In the genomic region with DNA sequence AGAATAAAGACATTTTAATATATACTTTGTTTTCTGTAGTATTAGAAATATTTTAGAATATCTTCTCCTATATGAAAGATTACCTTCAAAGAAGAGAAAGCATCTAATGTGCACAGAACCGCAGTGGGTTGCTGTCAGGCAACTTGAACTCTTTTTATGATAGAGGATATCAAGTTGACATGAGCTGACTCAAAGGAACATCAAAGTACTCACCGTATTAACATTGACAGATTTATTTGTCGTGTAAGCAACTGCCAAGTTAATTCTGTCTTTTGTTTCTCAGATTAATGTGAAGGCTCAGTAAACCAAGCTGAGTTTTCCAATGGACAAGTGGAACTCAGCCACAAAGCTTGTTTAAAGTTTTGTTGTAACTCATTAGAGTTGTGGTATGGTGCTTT, we compare ENCODE assay signal across 25 cellular contexts. TPM values are rescaled to one million over a fixed set of nuclear protein-coding genes. Genes with fewer than 3 reads are reported as not detected.
DNase-seq lines count a peak whose midpoint lies in the region; ATAC-seq, FAIRE-seq and TF ChIP-seq lines count a peak whose summit lies in the region.
"Had no signal": no experiment of that assay in that cellular context is flagged by ENCODE, and none has a peak within 500 bp of the region (broad histone marks: within the 10 kb centered on the region; RNA-seq: fewer than 3 reads in every experiment).

No MANE protein-coding gene starts in this region.

- H3K79me2 ChIP-seq in SU-DHL-6 (ENCODE audit: insufficient read depth, low read length) (peaks cover 22% of the 10 kb centered on the region), keratinocyte (ENCODE audit: control insufficient read depth, insufficient read depth, low read length) (peaks cover 22% of the 10 kb centered on the region)

- H3F3A ChIP-seq in SU-DHL-6 (ENCODE audit: insufficient read depth), result peaks cover 17% of the 10 kb centered on the region

- FAIRE-seq in keratinocyte (lab: Jason Lieb, UNC), result no peak
- FAIRE-seq: bronchial epithelial cell, colon, GM12892, H1, urothelium cell line had no signal

- WGBS in IMR-90 (ENCODE audit: extremely low coverage in 2 of 2, insufficient read length in 1 of 2), 2 experiments, result no CpG with 5 or more reads among the region's 3 CpGs

- peaks cover 14 to 26% of the 10 kb centered on the region in 2 experiments for H3K79me1 ChIP-seq in IMR-90 (ENCODE audit: low read depth in 1 of 2, low read length in 2 of 2)

- no peak for DNase-seq in CD4-positive, alpha-beta T cell
- no peak for DNase-seq in IMR-90
- no peak for DNase-seq in keratinocyte (ENCODE audit: low read depth, low spot score)
- no peak for DNase-seq in ecto neural progenitor cell (ENCODE audit: low spot score)
- no peak for DNase-seq in SHP77 (lab: John Stamatoyannopoulos, UW)
- no peak for DNase-seq in epidermal melanocyte (ENCODE audit: insufficient read length, low spot score)
- DNase-seq: activated CD4-positive, alpha-beta T cell treated with anti-CD3 and anti-CD28 coated beads, Interleukin-2, amount 50 U/mL, for 48 hours; activated naive CD4-positive, alpha-beta T cell treated with anti-CD3 and anti-CD28 coated beads for 36 hours; effector memory CD8-positive, alpha-beta T cell; hypothalamus; left lung; NCI-H2029 treated with DMSO at 0.1 percent for 48 hours; SHP77 treated with DMSO at 0.1 percent for 48 hours; stimulated activated naive CD4-positive, alpha-beta T cell treated with Interleukin-2 at 50 U/mL for 16 hours had no signal

- no peak for TF ChIP-seq RAD21 in IMR-90 (IDR thresholded peaks at IDR 0.05; ENCODE audit: low read length)

- no peak overlapping the region for H3K27ac Mint-ChIP-seq in CD4-positive, alpha-beta T cell
- H3K27ac Mint-ChIP-seq: activated naive CD4-positive, alpha-beta T cell treated with anti-CD3 and anti-CD28 coated beads for 36 hours; activated T-helper 1 cell treated with anti-CD3 and anti-CD28 coated beads, Interleukin-12 subunit alpha, Interleukin-12 subunit beta, Interleukin-2, Interleukin-4 antibody, amounts not matched to agents 30 ng/mL and 10 ng/mL and 1 ng/mL, durations not matched to agents 14 hours and 24 hours and 36 hours; CD14-positive monocyte; WTC11 had no signal

- no peak for TF ChIP-seq POLR2A in IMR-90 (IDR thresholded peaks at IDR 0.05; ENCODE audit: low read depth, low read length)

- H3K4me1 Mint-ChIP-seq in CD4-positive, alpha-beta T cell (ENCODE audit: low read depth), result peaks cover 22% of the 10 kb centered on the region

- no peak overlapping the region for H3K18ac ChIP-seq in IMR-90 (ENCODE audit: low read depth, low read length)

- no peak overlapping the region for H2AK5ac ChIP-seq in IMR-90 (ENCODE audit: low read depth, low read length)

- H2AK9ac ChIP-seq in IMR-90 (replicated peaks; ENCODE audit: low read depth, low read length, poor library complexity), result no peak overlapping the region

- no peak overlapping the region for H3K4me2 ChIP-seq in IMR-90 (ENCODE audit: low read depth, low read length)
- no peak overlapping the region for H3K4me2 ChIP-seq in SU-DHL-6 (ENCODE audit: low read depth, low read length, poor library complexity, severe bottlenecking)
- H3K4me2 ChIP-seq in keratinocyte (ENCODE audit: control insufficient read depth, extremely low read depth, insufficient read depth, low read depth, low read length), result peak overlapping the region; percentile 96

- H2BK5ac ChIP-seq in IMR-90 (ENCODE audit: low read depth, low read length, poor library complexity, severe bottlenecking), result no peak overlapping the region

- BruUV-seq in IMR-90 (replicated peaks; lab: Mats Ljungman, UMichigan), result no TSS peak

- ATAC-seq in CD4-positive, alpha-beta T cell (ENCODE audit: poor library complexity), result no peak
- ATAC-seq in IMR-90 (ENCODE audit: low read depth), result no peak
- ATAC-seq: effector memory CD8-positive, alpha-beta T cell; left lung; WTC11 had no signal

- dilution Hi-C loops in IMR-90 (cut with HindIII; ENCODE audit: low sequenced_read_pairs, unreplicated experiment) (no loop called here), keratinocyte (cut with MboI; ENCODE audit: extremely low pct_ligation_motif_present, low sequenced_read_pairs) (no loop called here)

- H3K9ac ChIP-seq in IMR-90 (ENCODE audit: low read depth, low read length) (no peak overlapping the region), SU-DHL-6 (ENCODE audit: low read length) (no peak overlapping the region), keratinocyte (ENCODE audit: control insufficient read depth, extremely low read depth, insufficient read depth, low read length) (no peak overlapping the region)

- CTCF ChIA-PET in CD4-positive, alpha-beta T cell (lab: Charles Lee), result interaction anchor here (7.6 kb wide), 1 partner anchor 18 kb away, joined by 65 read pairs; a partner anchor contains a TSS
- CTCF ChIA-PET in IMR-90 (lab: Yijun Ruan, JAX), result interaction anchor here (0.6 kb wide), 2 partner anchors 352 to 1106 kb away, joined by 4 to 6 read pairs; no protein-coding TSS in a partner anchor

- no peaks in the 10 kb centered on the region for H3K9me2 ChIP-seq in SU-DHL-6 (replicated peaks; ENCODE audit: insufficient read depth, low read length)

- POLR2A ChIA-PET in CD4-positive, alpha-beta T cell (lab: Charles Lee), result interaction anchor here (3.6 kb wide), 1 partner anchor 19 kb away, joined by 42 read pairs; a partner anchor contains a TSS
- POLR2A ChIA-PET in IMR-90 (lab: Charles Lee; ENCODE audit: unreplicated experiment), result no interaction called here

- H4K8ac ChIP-seq in IMR-90 (ENCODE audit: low read depth in 2 of 2, low read length in 2 of 2), result no peak overlapping the region

- TF ChIP-seq CTCF in CD4-positive, alpha-beta T cell (IDR thresholded peaks at IDR 0.05), result no peak
- TF ChIP-seq CTCF in IMR-90 (conservative IDR thresholded peaks at IDR 0.05; ENCODE audit: low read depth, low read length), result no peak
- TF ChIP-seq CTCF in SU-DHL-6 (IDR thresholded peaks at IDR 0.05; ENCODE audit: insufficient read depth, low read length, poor library complexity, severe bottlenecking), result no peak
- no peak for TF ChIP-seq CTCF in keratinocyte (optimal IDR thresholded peaks at IDR 0.05 in 1 of 3, IDR thresholded peaks at IDR 0.05 in 1 of 3, conservative IDR thresholded peaks at IDR 0.05 in 1 of 3; ENCODE audit: extremely low read depth in 1 of 3, insufficient read depth in 2 of 3, low read length in 3 of 3)

- H3K9me1 ChIP-seq in IMR-90 (ENCODE audit: insufficient read depth, low read length) (peaks cover 3% of the 10 kb centered on the region), keratinocyte (ENCODE audit: control insufficient read depth, extremely low read depth, insufficient read depth, low read length) (no peaks in the 10 kb centered on the region)

- no peaks in the 10 kb centered on the region for H3K9me3 ChIP-seq in CD4-positive, alpha-beta T cell (ENCODE audit: control insufficient read depth, low read length)
- H3K9me3 ChIP-seq in IMR-90 (ENCODE audit: control insufficient read depth, insufficient read depth, low read length), result no peaks in the 10 kb centered on the region
- H3K9me3 ChIP-seq in SU-DHL-6 (ENCODE audit: insufficient read depth, low read length), result no peaks in the 10 kb centered on the region
- H3K9me3 ChIP-seq in keratinocyte (ENCODE audit: control insufficient read depth, low read depth, low read length), result no peaks in the 10 kb centered on the region
- H3K9me3 ChIP-seq: left lung, neutrophil, prostate gland had no signal

- peak overlapping the region; percentile 45 for H3K4me3 Mint-ChIP-seq in CD4-positive, alpha-beta T cell
- H3K4me3 Mint-ChIP-seq: activated naive CD4-positive, alpha-beta T cell treated with anti-CD3 and anti-CD28 coated beads for 36 hours; activated T-helper 1 cell treated with anti-CD3 and anti-CD28 coated beads, Interleukin-12 subunit alpha, Interleukin-12 subunit beta, Interleukin-2, Interleukin-4 antibody, amounts not matched to agents 30 ng/mL and 10 ng/mL and 1 ng/mL, durations not matched to agents 14 hours and 24 hours and 36 hours had no signal

- in situ Hi-C loops in IMR-90 (cut with MboI; ENCODE audit: low sequenced_read_pairs), result no loop called here

- no peak overlapping the region for H3K56ac ChIP-seq in IMR-90 (ENCODE audit: extremely low read depth, insufficient read depth, low read length)

- H3K27me3 ChIP-seq in CD4-positive, alpha-beta T cell (ENCODE audit: control insufficient read depth, insufficient read depth, low read length), result no peaks in the 10 kb centered on the region
- H3K27me3 ChIP-seq in IMR-90 (ENCODE audit: control insufficient read depth, insufficient read depth, low read length) (peaks cover 2% of the 10 kb centered on the region), SU-DHL-6 (ENCODE audit: low read length) (no peaks in the 10 kb centered on the region), keratinocyte (ENCODE audit: control insufficient read depth, extremely low read depth, insufficient read depth, low read length) (no peaks in the 10 kb centered on the region)

- no peaks in the 10 kb centered on the region for H3K27me3 Mint-ChIP-seq in CD4-positive, alpha-beta T cell

- H2BK15ac ChIP-seq in IMR-90 (ENCODE audit: low read depth, low read length), result 0 out of 3 replicates have a peak overlapping the region, but pooled peaks have one; percentile 1

- H2BK20ac ChIP-seq in IMR-90 (ENCODE audit: low read depth, low read length), result peak overlapping the region; percentile 32; the same call in 1 of the 2 replicates

- 0 out of 2 replicates have a peak overlapping the region, but pooled peaks have one; percentile 13 for H3K14ac ChIP-seq in IMR-90 (replicated peaks; ENCODE audit: low read depth, low read length)

- H3K4me1 ChIP-seq in IMR-90 (ENCODE audit: control insufficient read depth, insufficient read depth, low read length) (peaks cover 3% of the 10 kb centered on the region), keratinocyte (ENCODE audit: control insufficient read depth, extremely low read depth, insufficient read depth, low read length) (peaks cover 26% of the 10 kb centered on the region)
- H3K4me1 ChIP-seq: prostate gland had no signal

- H4K91ac ChIP-seq in IMR-90 (ENCODE audit: insufficient read depth, low read depth, low read length), result no peak overlapping the region

- no peak overlapping the region for H3K27ac ChIP-seq in CD4-positive, alpha-beta T cell (ENCODE audit: low read depth, low read length)
- H3K27ac ChIP-seq in IMR-90 (ENCODE audit: insufficient read depth, low read length) (no peak overlapping the region), SU-DHL-6 (ENCODE audit: low read depth, low read length) (no peak overlapping the region), keratinocyte (ENCODE audit: control insufficient read depth, insufficient read depth, low read length) (peak overlapping the region; percentile 37)
- H3K27ac ChIP-seq: left lung, neutrophil had no signal

- H2AFZ ChIP-seq in IMR-90 (replicated peaks; ENCODE audit: low read length, poor library complexity) (no peak overlapping the region), SU-DHL-6 (ENCODE audit: low read depth, low read length, severe bottlenecking) (peak overlapping the region; percentile 97), keratinocyte (ENCODE audit: control insufficient read depth, low read length) (no peak overlapping the region)

- H2BK120ac ChIP-seq in IMR-90 (ENCODE audit: low read depth, low read length), result peak overlapping the region; percentile 20; the same call in 1 of the 2 replicates

- peak overlapping the region; percentile 28; the same call in 1 of the 2 replicates for H4K5ac ChIP-seq in IMR-90 (ENCODE audit: low read depth, low read length)

- H3K36me3 ChIP-seq in IMR-90 (ENCODE audit: control insufficient read depth, insufficient read depth, low read length), result no peaks in the 10 kb centered on the region
- H3K36me3 ChIP-seq in SU-DHL-6 (ENCODE audit: low read length), result no peaks in the 10 kb centered on the region
- H3K36me3 ChIP-seq in keratinocyte (ENCODE audit: control insufficient read depth in 2 of 2, extremely low read depth in 1 of 2, insufficient read depth in 2 of 2, low read length in 2 of 2), result no peaks in the 10 kb centered on the region
- H3K36me3 ChIP-seq: left lung, neutrophil, prostate gland had no signal

- H4K20me1 ChIP-seq in IMR-90 (ENCODE audit: insufficient read depth, low read length) (peaks cover 9% of the 10 kb centered on the region; the same call in 1 of the 2 replicates), SU-DHL-6 (ENCODE audit: low read depth, low read length) (no peaks in the 10 kb centered on the region), keratinocyte (ENCODE audit: control insufficient read depth, extremely low read depth, insufficient read depth, low read length) (no peaks in the 10 kb centered on the region)

- H3K23ac ChIP-seq in IMR-90 (ENCODE audit: low read depth, low read length), result no peak overlapping the region

- intact Hi-C loops in CD4-positive, alpha-beta T cell (cut with DNase I, micrococcal nuclease), result loop anchor here in 1 of 2 experiments (10.0 kb wide), 1 partner anchor 441 kb away; no protein-coding TSS in a partner anchor
- intact Hi-C loops in IMR-90 (cut with micrococcal nuclease), result loop anchor here (2.0 kb wide), 1 partner anchor 17 kb away; a partner anchor contains a TSS

- no peaks in the 10 kb centered on the region for H3K9me3 Mint-ChIP-seq in CD4-positive, alpha-beta T cell
- H3K9me3 Mint-ChIP-seq: activated naive CD4-positive, alpha-beta T cell treated with anti-CD3 and anti-CD28 coated beads for 36 hours; activated T-helper 1 cell treated with anti-CD3 and anti-CD28 coated beads, Interleukin-12 subunit alpha, Interleukin-12 subunit beta, Interleukin-2, Interleukin-4 antibody, amounts not matched to agents 30 ng/mL and 10 ng/mL and 1 ng/mL, durations not matched to agents 14 hours and 24 hours and 36 hours; CD14-positive monocyte; effector memory CD8-positive, alpha-beta T cell; WTC11 had no signal

- no peak overlapping the region for H3K4me3 ChIP-seq in IMR-90 (ENCODE audit: insufficient read depth, low read depth, low read length)
- H3K4me3 ChIP-seq in SU-DHL-6 (ENCODE audit: insufficient read depth, low read length, poor library complexity, severe bottlenecking), result no peak overlapping the region
- no peak overlapping the region for H3K4me3 ChIP-seq in keratinocyte (ENCODE audit: control insufficient read depth in 2 of 3, extremely low read depth in 1 of 3, insufficient read depth in 2 of 3, low read depth in 1 of 3, low read length in 3 of 3)
- H3K4me3 ChIP-seq: left lung had no signal

- peaks cover 16% of the 10 kb centered on the region for H3K36me3 Mint-ChIP-seq in CD4-positive, alpha-beta T cell (ENCODE audit: low read depth)
- H3K36me3 Mint-ChIP-seq: CD14-positive monocyte, WTC11 had no signal

- no peak overlapping the region; the same call in 1 of the 2 replicates for H3K4ac ChIP-seq in IMR-90 (ENCODE audit: low read depth, low read length)

RNA-seq across cellular contexts. Expression of a gene that starts 2.2 kb away (rescaled TPM):
- 10 to 100 TPM; 24.1 to 25.9 TPM for total RNA-seq in CD4-positive, alpha-beta T cell
- total RNA-seq in IMR-90 (2012; rRNA removed), result 24.9 and 31.4 TPM in 2 replicates
- polyA plus RNA-seq in IMR-90 (2012; rRNA removed) (20.9 and 23.6 TPM in 2 replicates), keratinocyte (16.4 to 29.7 TPM (median 28.9 TPM) in 3 replicates)
- polyA plus RNA-seq in IMR-90 (2012; cell fraction: cytosol; rRNA removed), result 9.9 and 14.9 TPM in 2 replicates
- 2.1 and 8.6 TPM in 2 replicates for polyA plus RNA-seq in IMR-90 (2012; cell fraction: nucleus; rRNA removed; ENCODE audit: low replicate concordance)
- polyA plus RNA-seq in keratinocyte (2011; ENCODE audit: low read depth), result 18.8 TPM
- 18.5 and 29.4 TPM in 2 replicates for polyA plus RNA-seq in keratinocyte (2011; cell fraction: cytosol; rRNA removed)
- 20.3 and 26.7 TPM in 2 replicates for polyA plus RNA-seq in keratinocyte (2011; cell fraction: nucleus; rRNA removed)
- polyA plus RNA-seq in keratinocyte (2012; ENCODE audit: low replicate concordance), result 27.3 and 29.2 TPM in 2 replicates
- polyA minus RNA-seq in keratinocyte, result 4.5 to 9.9 TPM (median 5.6 TPM) in 3 replicates
- polyA minus RNA-seq in keratinocyte (2011; cell fraction: cytosol; rRNA and poly(A)+ RNA removed), result 16.7 TPM
- polyA minus RNA-seq in keratinocyte (2011; cell fraction: nucleus; rRNA and poly(A)+ RNA removed), result 10.1 and 16.3 TPM in 2 replicates

RNA-seq across cellular contexts. Expression of a gene that starts 18.1 kb away (rescaled TPM):
- 10 to 100 TPM; 51.8 to 53.5 TPM for total RNA-seq in CD4-positive, alpha-beta T cell
- total RNA-seq in IMR-90 (2012; rRNA removed), result 13.3 and 29.7 TPM in 2 replicates
- polyA plus RNA-seq in IMR-90 (2012; rRNA removed) (7.7 and 10.6 TPM in 2 replicates), keratinocyte (6.0 to 14.0 TPM (median 6.9 TPM) in 3 replicates)
- 0.62 and 0.77 TPM in 2 replicates for polyA plus RNA-seq in IMR-90 (2012; cell fraction: cytosol; rRNA removed)
- polyA plus RNA-seq in IMR-90 (2012; cell fraction: nucleus; rRNA removed; ENCODE audit: low replicate concordance), result 0.53 and 5.0 TPM in 2 replicates
- 64.2 TPM for polyA plus RNA-seq in keratinocyte (2011; ENCODE audit: low read depth)
- 5.8 and 7.9 TPM in 2 replicates for polyA plus RNA-seq in keratinocyte (2011; cell fraction: cytosol; rRNA removed)
- 8.0 and 15.5 TPM in 2 replicates for polyA plus RNA-seq in keratinocyte (2011; cell fraction: nucleus; rRNA removed)
- 16.2 and 18.7 TPM in 2 replicates for polyA plus RNA-seq in keratinocyte (2012; ENCODE audit: low replicate concordance)
- polyA minus RNA-seq in keratinocyte, result 1.5 to 6.9 TPM (median 3.1 TPM) in 3 replicates
- 4.6 TPM for polyA minus RNA-seq in keratinocyte (2011; cell fraction: cytosol; rRNA and poly(A)+ RNA removed)
- polyA minus RNA-seq in keratinocyte (2011; cell fraction: nucleus; rRNA and poly(A)+ RNA removed), result 3.8 and 9.5 TPM in 2 replicates
